In the genomic region with DNA sequence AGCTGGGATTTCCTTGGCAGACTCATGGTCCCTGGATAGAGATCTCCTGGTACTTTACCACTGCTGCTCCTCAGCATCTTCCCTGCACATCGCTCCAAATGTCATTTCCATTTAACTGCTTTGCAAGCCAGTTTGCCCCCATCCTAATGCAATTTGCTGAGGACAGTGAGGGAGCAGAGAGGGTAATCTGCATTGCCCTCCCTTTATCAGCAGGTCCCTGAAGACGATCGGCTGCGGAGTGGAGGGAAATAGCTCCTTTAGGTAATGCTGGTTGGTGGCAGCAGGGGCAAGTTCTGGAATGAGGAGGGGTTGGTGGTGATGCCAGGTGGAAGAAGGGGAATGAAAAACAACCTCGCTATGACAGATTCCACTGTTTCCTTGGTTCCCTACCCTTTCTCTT, we compare ENCODE assay signal across 12 cellular contexts. TPM values are rescaled to one million over a fixed set of nuclear protein-coding genes. Genes with fewer than 3 reads are reported as not detected.
DNase-seq lines count a peak whose midpoint lies in the region; ATAC-seq, FAIRE-seq and TF ChIP-seq lines count a peak whose summit lies in the region.
"Had no signal": no experiment of that assay in that cellular context is flagged by ENCODE, and none has a peak within 500 bp of the region (broad histone marks: within the 10 kb centered on the region; RNA-seq: fewer than 3 reads in every experiment).

No MANE protein-coding gene starts in this region.

- H3K27ac ChIP-seq in endothelial cell of umbilical vein (ENCODE audit: insufficient read depth, low read depth, low read length) (peak overlapping the region; percentile 74), muscle layer of duodenum (ENCODE audit: low read length) (peak overlapping the region; percentile 65), upper lobe of left lung (peak overlapping the region in 3 of 4 donors; percentile 88 to 97 (median 88))

- H3K9ac ChIP-seq in endothelial cell of umbilical vein (replicated peaks; ENCODE audit: extremely low read depth, insufficient read depth, low read length), result peak overlapping the region; percentile 97

- no peaks in the 10 kb centered on the region for H3K9me1 ChIP-seq in endothelial cell of umbilical vein (replicated peaks; ENCODE audit: control insufficient read depth, extremely low read depth, insufficient read depth, low read length)

- TF ChIP-seq EP300 in upper lobe of left lung (IDR thresholded peaks at IDR 0.05), result no peak

- POLR2A ChIA-PET in endothelial cell of umbilical vein (lab: Charles Lee), result interaction anchor here (2.5 kb wide), 1 partner anchor 34 kb away, joined by 8 read pairs; no protein-coding TSS in a partner anchor

- intact Hi-C loops in Right ventricle myocardium inferior (cut with DNase I), result loop anchor here (5.0 to 10.0 kb wide), 3 partner anchors 39 to 357 kb away; no protein-coding TSS in a partner anchor
- intact Hi-C loops in Right ventricle myocardium superior (cut with DNase I), result loop anchor here (5.0 kb wide), 1 partner anchor 109 kb away; no protein-coding TSS in a partner anchor
- intact Hi-C loops in endothelial cell of umbilical vein (cut with micrococcal nuclease), result loop anchor here (5.0 to 10.0 kb wide), 4 partner anchors 209 to 963 kb away; no protein-coding TSS in a partner anchor

- peak overlapping the region; percentile 90 for H3K4me2 ChIP-seq in endothelial cell of umbilical vein (ENCODE audit: insufficient read depth, low read length)

- 52 to 58% methylated on average over 5 of the region's 5 CpGs for WGBS in upper lobe of left lung, 2 donors

- TF ChIP-seq CTCF in endothelial cell of umbilical vein (IDR thresholded peaks at IDR 0.05; ENCODE audit: extremely low read depth in 1 of 2, insufficient read depth in 1 of 2, low read depth in 1 of 2, low read length in 2 of 2), result no peak
- TF ChIP-seq CTCF in upper lobe of left lung (IDR thresholded peaks at IDR 0.05), result no peak

- peak; percentile 7 for DNase-seq in Right ventricle myocardium inferior (ENCODE audit: missing footprints)
- no peak for DNase-seq in Right ventricle myocardium superior
- DNase-seq in endothelial cell of umbilical vein (ENCODE audit: low read depth, low spot score), result no peak
- no peak for DNase-seq in upper lobe of left lung
- DNase-seq in T-helper 9 cell, result no peak
- no peak for DNase-seq in NCI-H2171 treated with DMSO at 0.1 percent for 48 hours (lab: John Stamatoyannopoulos, UW)
- DNase-seq: activated CD4-positive, alpha-beta T cell treated with anti-CD3 and anti-CD28 coated beads for 4 hours; effector CD4-positive, alpha-beta T cell; NCI-H69; stimulated activated CD4-positive, alpha-beta T cell treated with anti-CD3 and anti-CD28 coated beads, Interleukin-15, amount 100 ng/mL, for 24 hours had no signal

- no peaks in the 10 kb centered on the region for H4K20me1 ChIP-seq in endothelial cell of umbilical vein (replicated peaks; ENCODE audit: control insufficient read depth, extremely low read depth, insufficient read depth, low read length)

- TF ChIP-seq POLR2A in endothelial cell of umbilical vein (IDR thresholded peaks at IDR 0.05; ENCODE audit: low read depth, low read length) (no peak), upper lobe of left lung (IDR thresholded peaks at IDR 0.05) (no peak), GM18505 (IDR thresholded peaks at IDR 0.05; ENCODE audit: borderline replicate concordance, extremely low read depth, insufficient read depth, insufficient read length) (no peak)

- BruUV-seq in endothelial cell of umbilical vein (replicated peaks; lab: Mats Ljungman, UMichigan), result no TSS peak

- H3K9me3 ChIP-seq in endothelial cell of umbilical vein (replicated peaks; ENCODE audit: control insufficient read depth, insufficient read depth, low read length), result no peaks in the 10 kb centered on the region
- H3K9me3 ChIP-seq in muscle layer of duodenum (ENCODE audit: control insufficient read depth in 1 of 2, low read length in 2 of 2), result no peaks in the 10 kb centered on the region
- no peaks in the 10 kb centered on the region for H3K9me3 ChIP-seq in upper lobe of left lung

- H3K27me3 ChIP-seq in endothelial cell of umbilical vein (ENCODE audit: control insufficient read depth in 2 of 2, insufficient read depth in 2 of 2, low read length in 2 of 2) (no peaks in the 10 kb centered on the region), muscle layer of duodenum (ENCODE audit: low read depth, low read length) (no peaks in the 10 kb centered on the region), upper lobe of left lung (no peaks in the 10 kb centered on the region)

- peaks cover 79% of the 10 kb centered on the region for H3K79me2 ChIP-seq in endothelial cell of umbilical vein (ENCODE audit: control insufficient read depth, insufficient read depth, low read length)

- dilution Hi-C loops in endothelial cell of umbilical vein (cut with MboI; ENCODE audit: extremely low pct_ligation_motif_present, low sequenced_read_pairs), result loop anchor here (25.0 kb wide), 1 partner anchor 104 kb away; no protein-coding TSS in a partner anchor

- peak; percentile 60 for FAIRE-seq in endothelial cell of umbilical vein (lab: Jason Lieb, UNC)

- ATAC-seq in Right ventricle myocardium inferior (no peak), Right ventricle myocardium superior (ENCODE audit: poor library complexity) (no peak), upper lobe of left lung (ENCODE audit: low FRiP score in 2 of 2) (no peak), GM18505 (IDR thresholded peaks at IDR 0.05; ENCODE audit: unreplicated experiment) (no peak)

- CTCF ChIA-PET in endothelial cell of umbilical vein (lab: Charles Lee), result interaction anchor here (1.5 to 15.2 kb wide), 8 partner anchors 9 to 215 kb away, joined by 3 to 714 read pairs (median 52); no protein-coding TSS in a partner anchor

- no peak overlapping the region for H2AFZ ChIP-seq in endothelial cell of umbilical vein (ENCODE audit: low read depth, low read length)

- H3K36me3 ChIP-seq in endothelial cell of umbilical vein (ENCODE audit: control insufficient read depth in 2 of 2, extremely low read depth in 1 of 2, insufficient read depth in 2 of 2, low read length in 2 of 2), result peaks cover 0 to 6% of the 10 kb centered on the region in 2 experiments
- H3K36me3 ChIP-seq in muscle layer of duodenum (ENCODE audit: control insufficient read depth in 1 of 2, insufficient read depth in 2 of 2, low read length in 2 of 2), result no peaks in the 10 kb centered on the region
- peaks cover 0 to 12% (median 0%) of the 10 kb centered on the region in 4 donors for H3K36me3 ChIP-seq in upper lobe of left lung

- H3K4me3 ChIP-seq in endothelial cell of umbilical vein (replicated peaks in 1 of 3; ENCODE audit: insufficient read depth in 1 of 3, low read depth in 1 of 3, low read length in 3 of 3), result peak overlapping the region; percentile 91 to 96 (median 92)
- peak overlapping the region; percentile 64 to 88 for H3K4me3 ChIP-seq in muscle layer of duodenum (ENCODE audit: low read depth in 1 of 2, low read length in 2 of 2)
- H3K4me3 ChIP-seq in upper lobe of left lung, result peak overlapping the region; percentile 72 to 94 (median 82)

- H3K4me1 ChIP-seq in endothelial cell of umbilical vein (ENCODE audit: control insufficient read depth, extremely low read depth, insufficient read depth, low read length) (peaks cover 59% of the 10 kb centered on the region), muscle layer of duodenum (ENCODE audit: control insufficient read depth in 1 of 2, insufficient read depth in 2 of 2, low read length in 2 of 2) (peaks cover 43 to 54% of the 10 kb centered on the region in 2 donors), upper lobe of left lung (peaks cover 50 to 66% (median 56%) of the 10 kb centered on the region in 4 donors)

TF ChIP-seq in endothelial cell of umbilical vein, 7 proteins besides CTCF, POLR2A, EP300 and RAD21:
- no peak for TF ChIP-seq POLR2AphosphoS5 (IDR thresholded peaks at IDR 0.05; ENCODE audit: insufficient read depth, low read depth, low read length)
- TF ChIP-seq MYC (IDR thresholded peaks at IDR 0.05; ENCODE audit: low read depth, low read length), result no peak
- TF ChIP-seq GATA2 (IDR thresholded peaks at IDR 0.05; ENCODE audit: insufficient read depth, insufficient read length, low read depth, low read length), result no peak
- TF ChIP-seq EZH2 (IDR thresholded peaks at IDR 0.05; ENCODE audit: borderline replicate concordance, low read depth, low read length, severe bottlenecking), result no peak
- TF ChIP-seq JUN (IDR thresholded peaks at IDR 0.05; ENCODE audit: borderline replicate concordance, insufficient read depth, insufficient read length, low read depth), result no peak
- TF ChIP-seq, protein P1, sequence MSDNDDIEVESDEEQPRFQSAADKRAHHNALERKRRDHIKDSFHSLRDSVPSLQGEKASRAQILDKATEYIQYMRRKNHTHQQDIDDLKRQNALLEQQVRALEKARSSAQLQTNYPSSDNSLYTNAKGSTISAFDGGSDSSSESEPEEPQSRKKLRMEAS (IDR thresholded peaks at IDR 0.05; ENCODE audit: insufficient read depth, insufficient read length), result no peak

RNA-seq across cellular contexts. Expression of a gene that starts 2.6 kb away (rescaled TPM):
- total RNA-seq in Right ventricle myocardium inferior (15.3 TPM), Right ventricle myocardium superior (14.4 TPM), endothelial cell of umbilical vein (229 and 302 TPM in 2 replicates), upper lobe of left lung (100 to 1,000 TPM in 3 of 6 donors, 10 to 100 TPM in 3; 77.5 to 150 (median 101) TPM)
- polyA plus RNA-seq in endothelial cell of umbilical vein, result 42.6 and 43.3 TPM in 2 replicates
- 45.8 and 46.2 TPM in 2 replicates for polyA plus RNA-seq in endothelial cell of umbilical vein (2011; cell fraction: cytosol; rRNA removed)
- polyA plus RNA-seq in endothelial cell of umbilical vein (2011; cell fraction: nucleus; rRNA removed), result 246 and 252 TPM in 2 replicates
- 71.3 and 100 TPM in 2 replicates for polyA plus RNA-seq in endothelial cell of umbilical vein (2012)
- polyA minus RNA-seq in endothelial cell of umbilical vein, result 148 and 179 TPM in 2 replicates
- polyA minus RNA-seq in endothelial cell of umbilical vein (2011; cell fraction: cytosol; rRNA and poly(A)+ RNA removed), result 4.7 TPM
- 206 and 227 TPM in 2 replicates for polyA minus RNA-seq in endothelial cell of umbilical vein (2011; cell fraction: nucleus; rRNA and poly(A)+ RNA removed)
